Comparison of ENCODE assay signal across 1 cellular context in the genomic region with DNA sequence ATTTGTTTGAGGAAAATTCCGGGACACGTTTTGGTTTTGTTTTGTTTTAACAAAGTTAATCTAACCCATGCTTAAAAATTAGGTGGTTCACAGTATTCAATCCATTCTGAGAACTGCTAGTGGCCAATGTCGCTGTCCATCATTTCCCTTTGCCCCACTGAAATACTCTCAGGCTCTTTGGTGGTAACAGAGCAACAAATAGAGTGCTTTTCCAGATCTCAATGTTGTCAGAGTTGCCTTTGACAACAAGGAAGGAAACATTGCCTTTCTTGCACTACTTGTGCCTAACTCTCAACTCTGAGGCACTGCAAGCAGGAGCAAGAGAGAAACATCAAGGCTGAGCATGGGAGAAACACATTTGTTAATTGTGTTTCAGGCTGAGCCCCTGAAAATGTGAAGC.
TF ChIP-seq lines count a peak whose summit lies in the region.

No MANE protein-coding gene starts in this region.

TF ChIP-seq in GM12878, 131 proteins besides CTCF, POLR2A, EP300 and RAD21 (continued from another document):
- TF ChIP-seq, protein P1, sequence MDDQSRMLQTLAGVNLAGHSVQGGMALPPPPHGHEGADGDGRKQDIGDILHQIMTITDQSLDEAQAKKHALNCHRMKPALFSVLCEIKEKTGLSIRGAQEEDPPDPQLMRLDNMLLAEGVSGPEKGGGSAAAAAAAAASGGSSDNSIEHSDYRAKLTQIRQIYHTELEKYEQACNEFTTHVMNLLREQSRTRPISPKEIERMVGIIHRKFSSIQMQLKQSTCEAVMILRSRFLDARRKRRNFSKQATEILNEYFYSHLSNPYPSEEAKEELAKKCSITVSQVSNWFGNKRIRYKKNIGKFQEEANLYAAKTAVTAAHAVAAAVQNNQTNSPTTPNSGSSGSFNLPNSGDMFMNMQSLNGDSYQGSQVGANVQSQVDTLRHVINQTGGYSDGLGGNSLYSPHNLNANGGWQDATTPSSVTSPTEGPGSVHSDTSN (IDR thresholded peaks at IDR 0.05; ENCODE audit: insufficient replicate concordance, low read depth, low read length): peak; percentile 72
